11 cellular contexts compared by ENCODE assay signal in the genomic region with DNA sequence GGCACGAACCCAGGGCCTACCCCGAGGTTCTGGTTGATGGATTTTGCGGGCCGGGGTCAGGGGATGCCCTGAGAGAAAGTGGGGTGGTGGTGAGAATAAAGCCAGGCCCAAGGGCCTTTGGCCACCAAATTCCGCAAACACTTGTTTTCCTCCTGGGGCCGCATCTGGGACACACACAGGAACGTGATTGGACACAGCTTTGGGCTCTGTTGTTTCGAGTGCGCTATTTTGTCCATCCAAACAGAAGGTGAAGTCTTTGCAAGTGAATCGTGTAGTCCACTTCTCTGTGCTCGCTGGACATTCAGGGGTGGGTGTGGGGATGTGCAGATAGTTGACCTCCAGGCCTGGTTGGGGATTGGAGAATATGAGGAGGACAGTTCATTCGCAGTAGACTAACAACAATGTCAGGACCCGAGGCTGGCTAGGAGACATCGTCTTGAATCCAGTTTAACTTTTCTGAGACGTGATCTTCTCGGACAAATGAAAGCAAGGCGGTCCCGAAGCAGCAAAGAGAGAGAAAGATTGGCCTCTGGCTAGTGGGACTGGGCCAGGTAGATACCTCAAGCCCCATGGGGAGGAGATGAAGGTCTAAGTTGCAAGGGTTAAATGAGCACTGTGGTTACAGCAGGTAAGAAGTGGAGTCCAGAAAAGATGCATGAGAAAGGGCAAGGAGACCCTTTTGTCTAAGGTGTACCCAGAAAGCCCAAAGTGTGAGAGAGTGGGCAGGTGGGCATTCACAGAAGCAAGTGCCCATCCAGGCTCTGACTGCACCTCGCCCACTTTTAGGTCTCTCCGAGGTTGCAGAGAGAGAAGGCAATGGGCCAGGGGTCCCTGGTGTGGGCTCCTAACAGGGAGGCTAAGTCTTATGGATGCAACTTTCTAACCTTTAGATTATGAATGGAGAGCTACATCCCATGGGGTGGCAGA. TPM values are rescaled to one million over a fixed set of nuclear protein-coding genes. Genes with fewer than 3 reads are reported as not detected.
DNase-seq lines count a peak whose midpoint lies in the region; ATAC-seq and TF ChIP-seq lines count a peak whose summit lies in the region.
"Had no signal": no experiment of that assay in that cellular context is flagged by ENCODE, and none has a peak within 500 bp of the region (broad histone marks: within the 10 kb centered on the region; RNA-seq: fewer than 3 reads in every experiment).

No MANE protein-coding gene starts in this region.

- H3K4me1 ChIP-seq in KMS-11 (ENCODE audit: low read depth, poor library complexity, severe bottlenecking) = no peaks in the 10 kb centered on the region

- H4K20me1 ChIP-seq in KMS-11 (ENCODE audit: insufficient read depth) = no peaks in the 10 kb centered on the region

- H3K36me3 Mint-ChIP-seq in neural crest cell (ENCODE audit: low read depth) = peaks cover 7% of the 10 kb centered on the region

- H3K9me3 Mint-ChIP-seq in neural crest cell = no peaks in the 10 kb centered on the region

- H3K27me3 ChIP-seq in KMS-11 (ENCODE audit: insufficient read depth, low read depth) = peaks cover 25% of the 10 kb centered on the region; the same call in 1 of the 2 replicates

- no peaks in the 10 kb centered on the region for H3K79me2 ChIP-seq in KMS-11 (ENCODE audit: insufficient read depth, low read depth)

- H3K4me3 ChIP-seq in AG09309 (ENCODE audit: control insufficient read depth, low read depth, low read length) (peak overlapping the region; percentile 2), KMS-11 (IDR thresholded peaks at IDR 0.05; ENCODE audit: insufficient read depth, low read depth, low read length) (no peak overlapping the region), coronary artery (peak overlapping the region; percentile 84)

- peaks cover 49% of the 10 kb centered on the region for H3K27me3 Mint-ChIP-seq in neural crest cell (ENCODE audit: low read depth)

- TF ChIP-seq CTCF in AG09309 (IDR thresholded peaks at IDR 0.05; ENCODE audit: control insufficient read depth, insufficient read depth, low read depth, low read length, missing control alignments) (no peak), KMS-11 (conservative IDR thresholded peaks at IDR 0.05; ENCODE audit: low read depth, low read length) (no peak), coronary artery (IDR thresholded peaks at IDR 0.05) (no peak), neural crest cell (conservative IDR thresholded peaks at IDR 0.05) (no peak)

- H2AFZ ChIP-seq in KMS-11 (ENCODE audit: low read depth) = peak overlapping the region; percentile 70; the same call in 1 of the 2 replicates

- H3K4me2 ChIP-seq in KMS-11 = peak overlapping the region; percentile 73; the same call in 1 of the 2 replicates

- no peak overlapping the region for H3K9ac ChIP-seq in KMS-11

- ATAC-seq in GM18502 (IDR thresholded peaks at IDR 0.05; ENCODE audit: poor library complexity, unreplicated experiment) (no peak), HG03469 (IDR thresholded peaks at IDR 0.05; ENCODE audit: unreplicated experiment) (no peak), HG02840 (IDR thresholded peaks at IDR 0.05; ENCODE audit: low FRiP score, unreplicated experiment) (no peak)

- H3K4me3 Mint-ChIP-seq in neural crest cell = peak overlapping the region; percentile 86

- no peak overlapping the region for H3K27ac Mint-ChIP-seq in neural crest cell (ENCODE audit: unreplicated experiment)

- H3K36me3 ChIP-seq in KMS-11 (ENCODE audit: insufficient read depth) = no peaks in the 10 kb centered on the region

- H3K27ac ChIP-seq in KMS-11 = no peak overlapping the region
- H3K27ac ChIP-seq in coronary artery = no peak overlapping the region

- DNase-seq in AG09309 (ENCODE audit: low read depth) = no peak
- no peak for DNase-seq in coronary artery (ENCODE audit: low spot score)
- DNase-seq in neural crest cell (ENCODE audit: low read depth, low spot score) = no peak
- no peak for DNase-seq in amniotic stem cell (lab: John Stamatoyannopoulos, UW)
- DNase-seq: erythroblast, GOT3, NCI-H2029 treated with DMSO at 0.1 percent for 48 hours had no signal

- H3K4me1 Mint-ChIP-seq in neural crest cell = peaks cover 19% of the 10 kb centered on the region

RNA-seq across cellular contexts. Expression of a gene that starts 0.8 kb away (rescaled TPM):
- 15.0 and 15.5 TPM in 2 replicates for total RNA-seq in neural crest cell

RNA-seq across cellular contexts. Expression of a gene that starts 17.9 kb away (rescaled TPM):
- 61.7 and 64.7 TPM in 2 replicates for total RNA-seq in neural crest cell

RNA-seq across cellular contexts. Expression of a gene that starts 45.4 kb away (rescaled TPM):
- total RNA-seq in neural crest cell = not detected in 2 replicates

RNA-seq across cellular contexts. Expression of a gene that starts 47.4 kb away (rescaled TPM):
- 0.09 TPM in 1 of 2 replicates, not detected in the other for total RNA-seq in neural crest cell
